ENCODE assay signal across 12 cellular contexts in the genomic region with DNA sequence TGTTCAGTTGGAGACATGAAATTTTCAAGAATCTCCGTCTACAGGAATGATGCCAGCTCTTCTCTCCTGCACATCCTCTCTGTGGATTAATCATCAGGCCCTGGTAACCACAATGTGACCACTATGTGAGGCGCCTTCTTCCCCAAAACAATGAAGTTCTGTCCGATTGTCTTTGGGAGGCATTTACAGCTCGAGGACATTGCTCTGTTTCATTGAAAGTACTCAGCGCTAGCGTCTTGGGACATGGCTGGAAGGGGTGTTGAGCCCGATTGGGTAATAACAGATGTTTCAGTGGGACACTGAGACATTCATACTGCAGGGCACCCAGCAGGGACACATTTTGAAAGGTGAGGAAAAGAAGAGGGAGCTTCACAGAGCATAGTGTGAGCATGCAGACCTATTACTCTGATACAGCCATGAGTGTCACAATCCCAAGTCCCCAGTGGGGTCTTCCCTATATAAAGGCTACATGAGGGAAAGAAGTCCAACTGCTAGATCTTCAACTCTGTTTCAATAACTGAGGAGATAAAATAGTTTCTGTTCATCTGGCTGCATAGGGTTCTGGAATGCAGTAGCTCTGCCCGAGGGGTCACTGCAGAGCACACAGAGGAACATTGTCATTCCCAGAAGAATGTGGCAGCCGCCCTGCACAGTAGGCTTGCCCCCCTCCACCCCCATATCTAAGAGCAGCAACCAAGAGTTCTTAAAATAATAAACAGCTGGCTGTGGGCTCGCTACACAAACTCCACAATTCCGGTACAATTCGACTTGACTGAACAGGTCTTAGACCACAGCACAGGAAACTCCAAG.
A peak's percentile ranks its signal among the peaks of the same experiment; 100 is the strongest.
DNase-seq lines count a peak whose midpoint lies in the region; ATAC-seq and TF ChIP-seq lines count a peak whose summit lies in the region.
"Had no signal": no experiment of that assay in that cellular context is flagged by ENCODE, and none has a peak within 500 bp of the region (broad histone marks: within the 10 kb centered on the region; RNA-seq: fewer than 3 reads in every experiment).

No MANE protein-coding gene starts in this region.

- CTCF ChIA-PET in activated CD4-positive, alpha-beta memory T cell treated with anti-CD3 and anti-CD28 coated beads for 36 hours (lab: Charles Lee) = no interaction called here

- H3K4me3 ChIP-seq in fibroblast of the aortic adventitia (ENCODE audit: low read depth, low read length) = no peak overlapping the region

- no peak overlapping the region for H3K4me3 Mint-ChIP-seq in activated CD4-positive, alpha-beta memory T cell treated with anti-CD3 and anti-CD28 coated beads for 36 hours
- H3K4me3 Mint-ChIP-seq: naive thymus-derived CD4-positive, alpha-beta T cell had no signal

- H3K4me1 Mint-ChIP-seq in activated CD4-positive, alpha-beta memory T cell treated with anti-CD3 and anti-CD28 coated beads for 36 hours (ENCODE audit: low read depth) = no peaks in the 10 kb centered on the region
- H3K4me1 Mint-ChIP-seq: naive thymus-derived CD4-positive, alpha-beta T cell had no signal

- no peaks in the 10 kb centered on the region for H3K27me3 Mint-ChIP-seq in activated CD4-positive, alpha-beta memory T cell treated with anti-CD3 and anti-CD28 coated beads for 36 hours

- no peak overlapping the region for H3K27ac Mint-ChIP-seq in activated CD4-positive, alpha-beta memory T cell treated with anti-CD3 and anti-CD28 coated beads for 36 hours
- H3K27ac Mint-ChIP-seq: naive thymus-derived CD4-positive, alpha-beta T cell had no signal

- no peaks in the 10 kb centered on the region for H3K36me3 Mint-ChIP-seq in activated CD4-positive, alpha-beta memory T cell treated with anti-CD3 and anti-CD28 coated beads for 36 hours

- ATAC-seq in SK-N-SH treated with all-trans-retinoic acid at 6 μM for 48 hours (peak; percentile 84), HG03280 (IDR thresholded peaks at IDR 0.05; ENCODE audit: unreplicated experiment) (no peak)
- ATAC-seq: naive thymus-derived CD4-positive, alpha-beta T cell had no signal

- TF ChIP-seq CTCF in fibroblast of the aortic adventitia (IDR thresholded peaks at IDR 0.05; ENCODE audit: insufficient read depth, low read length) = no peak

- intact Hi-C loops in activated CD4-positive, alpha-beta memory T cell treated with anti-CD3 and anti-CD28 coated beads for 36 hours (cut with micrococcal nuclease) = no loop called here

- no peaks in the 10 kb centered on the region for H3K9me3 Mint-ChIP-seq in activated CD4-positive, alpha-beta memory T cell treated with anti-CD3 and anti-CD28 coated beads for 36 hours

- POLR2A ChIA-PET in activated CD4-positive, alpha-beta memory T cell treated with anti-CD3 and anti-CD28 coated beads for 36 hours (lab: Charles Lee) = no interaction called here

- DNase-seq in GM03348 (ENCODE audit: low spot score) (peak; percentile 85), fibroblast of the aortic adventitia (ENCODE audit: low read depth) (peak; percentile 83), nucleus accumbens (lab: John Stamatoyannopoulos, UW) (peak in 43 of 56 donors; percentile 2 to 83 (median 32)), OCI-M2 (lab: John Stamatoyannopoulos, UW; ENCODE audit: unreplicated experiment) (no peak), DMS114 treated with DMSO at 0.1 percent for 48 hours (lab: John Stamatoyannopoulos, UW; ENCODE audit: unreplicated experiment) (no peak)
- no peak for DNase-seq in activated CD4-positive, alpha-beta memory T cell treated with anti-CD3 and anti-CD28 coated beads for 36 hours
- DNase-seq: activated CD4-positive, alpha-beta T cell treated with anti-CD3 and anti-CD28 coated beads, Interleukin-2, amount 50 U/mL, for 4 hours; DMS53; effector CD4-positive, alpha-beta T cell; naive thymus-derived CD4-positive, alpha-beta T cell had no signal

TF ChIP-seq in SK-N-SH treated with all-trans-retinoic acid at 6 μM for 48 hours, 23 proteins besides CTCF, POLR2A, EP300 and RAD21:
- no peak for TF ChIP-seq ISL1 (CRISPR knock-in tag; IDR thresholded peaks at IDR 0.05)
TF ChIP-seq in SK-N-SH treated with all-trans-retinoic acid at 6 μM for 48 hours: peak in this region for 0.

Comparison
In these comparisons a context has a peak if more than half of its experiments do, and no peak if none do; other contexts are left out.
1. DNase-seq: peak in GM03348 (single experiment), fibroblast of the aortic adventitia (single experiment) and nucleus accumbens (43 of 56); none in OCI-M2 (single experiment), DMS114 treated with DMSO at 0.1 percent for 48 hours (single experiment) and activated CD4-positive, alpha-beta memory T cell treated with anti-CD3 and anti-CD28 coated beads for 36 hours (single experiment).